ENCODE assay signal across 9 cellular contexts in the genomic region with DNA sequence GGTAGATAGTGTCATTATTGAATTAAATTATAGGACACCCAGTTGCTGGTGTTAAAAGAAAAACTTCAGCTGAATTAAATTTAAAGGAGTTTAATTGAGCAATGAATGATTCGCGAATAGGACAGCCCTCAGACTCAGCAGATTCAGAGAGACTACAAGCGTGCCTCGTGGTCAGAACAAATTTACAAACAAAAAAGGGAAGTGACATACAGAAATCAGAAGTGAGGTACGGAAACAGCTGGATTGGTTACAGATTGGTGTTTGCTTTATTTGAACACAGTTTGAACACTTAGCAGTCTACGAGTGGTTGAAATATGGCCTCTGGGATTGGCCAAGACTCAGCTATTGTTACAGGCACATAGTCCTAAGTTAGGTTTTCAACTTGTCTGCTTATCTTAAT. TPM values are rescaled to one million over a fixed set of nuclear protein-coding genes. Genes with fewer than 3 reads are reported as not detected.
A peak's percentile ranks its signal among the peaks of the same experiment; 100 is the strongest.
DNase-seq lines count a peak whose midpoint lies in the region; ATAC-seq and TF ChIP-seq lines count a peak whose summit lies in the region.
"Had no signal": no experiment of that assay in that cellular context is flagged by ENCODE, and none has a peak within 500 bp of the region (broad histone marks: within the 10 kb centered on the region; RNA-seq: fewer than 3 reads in every experiment).

No MANE protein-coding gene starts in this region.

- TF ChIP-seq CTCF in GM13977 (IDR thresholded peaks at IDR 0.05; ENCODE audit: extremely low read depth, insufficient read depth, missing control alignments) (no peak), PC-9 (conservative IDR thresholded peaks at IDR 0.05) (no peak)

- no peaks in the 10 kb centered on the region for H3K36me3 Mint-ChIP-seq in activated naive CD8-positive, alpha-beta T cell treated with anti-CD3 and anti-CD28 coated beads, Interleukin-2, amount 50 U/mL, for 24 hours (ENCODE audit: low read depth)

- H3K36me3 ChIP-seq in PC-9 (ENCODE audit: low read depth), result no peaks in the 10 kb centered on the region

- H3K27me3 ChIP-seq in PC-9 (ENCODE audit: insufficient read depth, low read depth), result no peaks in the 10 kb centered on the region

- H3K9me3 ChIP-seq in PC-9 (ENCODE audit: insufficient read depth, low read depth), result no peaks in the 10 kb centered on the region; the same call in 1 of the 2 replicates

- H3K79me2 ChIP-seq in PC-9 (ENCODE audit: low read depth), result no peaks in the 10 kb centered on the region

- CTCF ChIA-PET in PC-9 (lab: Charles Lee), result no interaction called here

- H3K4me2 ChIP-seq in PC-9, result no peak overlapping the region

- H3K27me3 Mint-ChIP-seq in activated naive CD8-positive, alpha-beta T cell treated with anti-CD3 and anti-CD28 coated beads, Interleukin-2, amount 50 U/mL, for 24 hours, result peaks cover 10% of the 10 kb centered on the region

- intact Hi-C loops in sciatic nerve (cut with DNase I) (no loop called here), PC-9 (cut with micrococcal nuclease; ENCODE audit: unreplicated experiment) (no loop called here)

- H2AFZ ChIP-seq in PC-9, result no peak overlapping the region

- H3K4me3 Mint-ChIP-seq in activated naive CD8-positive, alpha-beta T cell treated with anti-CD3 and anti-CD28 coated beads, Interleukin-2, amount 50 U/mL, for 24 hours, result no peak overlapping the region
- H3K4me3 Mint-ChIP-seq: nephron had no signal

- ATAC-seq in GM19328 (IDR thresholded peaks at IDR 0.05; ENCODE audit: unreplicated experiment) (peak; percentile 83), HG02973 (IDR thresholded peaks at IDR 0.05; ENCODE audit: unreplicated experiment) (peak; percentile 96), sciatic nerve (peak; percentile 46)
- no peak for ATAC-seq in activated naive CD8-positive, alpha-beta T cell treated with anti-CD3 and anti-CD28 coated beads, Interleukin-2, amount 50 U/mL, for 24 hours

- POLR2A ChIA-PET in PC-9 (lab: Charles Lee; ENCODE audit: unreplicated experiment), result no interaction called here

- peaks cover 5% of the 10 kb centered on the region for H3K4me1 Mint-ChIP-seq in activated naive CD8-positive, alpha-beta T cell treated with anti-CD3 and anti-CD28 coated beads, Interleukin-2, amount 50 U/mL, for 24 hours
- H3K4me1 Mint-ChIP-seq: nephron had no signal

- H3K9me2 ChIP-seq in PC-9 (ENCODE audit: insufficient read depth), result no peaks in the 10 kb centered on the region; the same call in 1 of the 2 replicates

- no peak overlapping the region for H3K4me3 ChIP-seq in PC-9

- H3K27ac Mint-ChIP-seq in activated naive CD8-positive, alpha-beta T cell treated with anti-CD3 and anti-CD28 coated beads, Interleukin-2, amount 50 U/mL, for 24 hours, result no peak overlapping the region
- H3K27ac Mint-ChIP-seq: nephron had no signal

- no peaks in the 10 kb centered on the region for H3K9me3 Mint-ChIP-seq in activated naive CD8-positive, alpha-beta T cell treated with anti-CD3 and anti-CD28 coated beads, Interleukin-2, amount 50 U/mL, for 24 hours

- no peaks in the 10 kb centered on the region for H4K20me1 ChIP-seq in PC-9 (ENCODE audit: insufficient read depth)

- in situ Hi-C loops in GM13977 (cut with MboI; ENCODE audit: low pct_unique_long_range_greater_than_20kb, low sequenced_read_pairs, unreplicated experiment), result no loop called here

- H3F3A ChIP-seq in PC-9 (ENCODE audit: insufficient read depth, low read depth), result no peaks in the 10 kb centered on the region

- peaks cover 10% of the 10 kb centered on the region; the same call in 1 of the 2 replicates for H3K4me1 ChIP-seq in PC-9 (replicated peaks; ENCODE audit: insufficient read depth)

- BruUV-seq in PC-9 (replicated peaks; lab: Mats Ljungman, UMichigan), result no TSS peak

- no peak overlapping the region for H3K27ac ChIP-seq in PC-9

- DNase-seq in MV-4-11 (lab: John Stamatoyannopoulos, UW), result peak; percentile 96
- no peak for DNase-seq in sciatic nerve (ENCODE audit: low spot score)
- no peak for DNase-seq in activated naive CD8-positive, alpha-beta T cell treated with anti-CD3 and anti-CD28 coated beads, Interleukin-2, amount 50 U/mL, for 24 hours
- DNase-seq in GM13977 (ENCODE audit: low spot score), result no peak
- no peak for DNase-seq in NCI-H82 treated with DMSO at 0.1 percent for 48 hours (lab: John Stamatoyannopoulos, UW; ENCODE audit: unreplicated experiment)
- no peak for DNase-seq in PC-9

RNA-seq across cellular contexts. Expression of a gene that starts 25.8 kb away (rescaled TPM):
- total RNA-seq in sciatic nerve (6.3 TPM), PC-9 (2021) (172 and 219 TPM in 2 replicates)

Comparison
In these comparisons a context has a peak if more than half of its experiments do, and no peak if none do; other contexts are left out.
1. RNA of a gene that starts 25.8 kb away (total RNA-seq): 172 to 219 TPM in PC-9; 6.3 TPM in sciatic nerve (single experiment); every median in the first group is over 10 times any median in the second.